In genomic region chr9:130696996-130697395, GRCh38 we compare ENCODE assay signal across 18 cellular contexts. TPM values are rescaled to one million over a fixed set of nuclear protein-coding genes. Genes with fewer than 3 reads are reported as not detected.
DNase-seq lines count a peak whose midpoint lies in the region; ATAC-seq, FAIRE-seq and TF ChIP-seq lines count a peak whose summit lies in the region.
"Had no signal": no experiment of that assay in that cellular context is flagged by ENCODE, and none has a peak within 500 bp of the region (broad histone marks: within the 10 kb centered on the region; RNA-seq: fewer than 3 reads in every experiment).

No MANE protein-coding gene starts in this region.

- H3K4me2 ChIP-seq in DND-41 (ENCODE audit: insufficient read depth, low read length): peak overlapping the region; percentile 38; the same call in 1 of the 2 replicates

- H3K27me3 ChIP-seq in DND-41 (ENCODE audit: insufficient read depth, low read length, poor library complexity) (no peaks in the 10 kb centered on the region), bronchial epithelial cell (ENCODE audit: control insufficient read depth, insufficient read depth, low read length) (no peaks in the 10 kb centered on the region), spleen (replicated peaks in 1 of 7) (no peaks in the 10 kb centered on the region), HAP-1 (ENCODE audit: low read depth) (no peaks in the 10 kb centered on the region)
- H3K27me3 ChIP-seq: BLaER1 treated with 17β-estradiol and CSF1 and Interleukin-3, amounts not matched to agents 10 nM and 100 nM had no signal

- H3K4me3 ChIP-seq in DND-41 (ENCODE audit: low read depth in 1 of 2, low read length in 2 of 2) (no peak overlapping the region), bronchial epithelial cell (ENCODE audit: low read depth, low read length) (no peak overlapping the region), spleen (no peak overlapping the region), HAP-1 (no peak overlapping the region)
- H3K4me3 ChIP-seq: BLaER1 treated with 17β-estradiol and CSF1 and Interleukin-3, amounts not matched to agents 10 nM and 100 nM had no signal

- no peak for FAIRE-seq in bronchial epithelial cell (lab: Jason Lieb, UNC)
- FAIRE-seq: A204.1, GM12892 had no signal

- H3K4me1 ChIP-seq in DND-41 (ENCODE audit: insufficient read depth, low read length): peaks cover 35% of the 10 kb centered on the region
- H3K4me1 ChIP-seq in spleen: peaks cover 13 to 69% (median 32%) of the 10 kb centered on the region in 6 donors
- H3K4me1 ChIP-seq in HAP-1: peaks cover 12% of the 10 kb centered on the region

- peaks cover 49% of the 10 kb centered on the region for H4K20me1 ChIP-seq in DND-41 (ENCODE audit: insufficient read depth, low read length)

- WGBS in spleen, 5 donors: 83 to 95% (median 90%) methylated on average over 8 of the region's 8 CpGs

- peaks cover 65% of the 10 kb centered on the region for H3K36me3 ChIP-seq in DND-41 (ENCODE audit: insufficient read depth, low read length)
- peaks cover 18% of the 10 kb centered on the region for H3K36me3 ChIP-seq in bronchial epithelial cell (ENCODE audit: control insufficient read depth, insufficient read depth, low read length)
- H3K36me3 ChIP-seq in spleen: peaks cover 0 to 68% (median 58%) of the 10 kb centered on the region in 6 donors
- H3K36me3 ChIP-seq in HAP-1 (replicated peaks): peaks cover 67% of the 10 kb centered on the region

- H3K27ac ChIP-seq in DND-41 (ENCODE audit: low read length): no peak overlapping the region
- no peak overlapping the region for H3K27ac ChIP-seq in spleen
- H3K27ac ChIP-seq: BLaER1 treated with 17β-estradiol and CSF1 and Interleukin-3, amounts not matched to agents 10 nM and 100 nM had no signal

- CTCF ChIA-PET in activated CD4-positive, alpha-beta memory T cell treated with anti-CD3 and anti-CD28 coated beads, Interleukin-2, amount 10 ng/mL, durations not matched to agents 7 days and 5 days (lab: Charles Lee): no interaction called here
- CTCF ChIA-PET in activated CD4-positive, alpha-beta memory T cell treated with anti-CD3 and anti-CD28 coated beads for 36 hours (lab: Charles Lee): interaction anchor here (1.2 to 2.8 kb wide), 3 partner anchors 9 to 15 kb away, joined by 5 to 14 read pairs (median 5); no protein-coding TSS in a partner anchor

- no peak for ATAC-seq in DND-41 (ENCODE audit: insufficient read depth, low read depth)

- no peak for DNase-seq in activated CD4-positive, alpha-beta memory T cell treated with anti-CD3 and anti-CD28 coated beads, Interleukin-2, amount 10 ng/mL, durations not matched to agents 7 days and 5 days
- no peak for DNase-seq in activated CD4-positive, alpha-beta memory T cell treated with anti-CD3 and anti-CD28 coated beads for 36 hours
- no peak for DNase-seq in DND-41
- peak; percentile 58 for DNase-seq in bronchial epithelial cell (ENCODE audit: low read depth)
- DNase-seq in spleen: peak; percentile 0
- no peak for DNase-seq in SHP77 (lab: John Stamatoyannopoulos, UW)
- DNase-seq in HAP-1 (ENCODE audit: low spot score in 2 of 2): no peak
- DNase-seq: DMS 273 treated with DMSO at 0.1 percent for 48 hours, GF-D8, GOT3, NCI-H187, NCI-H446 treated with DMSO at 0.1 percent for 48 hours, OCI-M1, RPMI8226 had no signal

- H3K4me3 Mint-ChIP-seq in activated CD4-positive, alpha-beta memory T cell treated with anti-CD3 and anti-CD28 coated beads, Interleukin-2, amount 10 ng/mL, durations not matched to agents 7 days and 5 days: no peak overlapping the region
- no peak overlapping the region for H3K4me3 Mint-ChIP-seq in activated CD4-positive, alpha-beta memory T cell treated with anti-CD3 and anti-CD28 coated beads for 36 hours

- TF ChIP-seq POLR2A in spleen (IDR thresholded peaks at IDR 0.05): no peak

- H3K9me3 ChIP-seq in DND-41 (ENCODE audit: insufficient read depth, low read length, severe bottlenecking) (no peaks in the 10 kb centered on the region), spleen (no peaks in the 10 kb centered on the region), HAP-1 (no peaks in the 10 kb centered on the region)

- H3K27ac Mint-ChIP-seq in activated CD4-positive, alpha-beta memory T cell treated with anti-CD3 and anti-CD28 coated beads, Interleukin-2, amount 10 ng/mL, durations not matched to agents 7 days and 5 days: peak overlapping the region; percentile 7
- H3K27ac Mint-ChIP-seq in activated CD4-positive, alpha-beta memory T cell treated with anti-CD3 and anti-CD28 coated beads for 36 hours: no peak overlapping the region

- in situ Hi-C loops in HAP-1 (cut with MboI; ENCODE audit: low sequenced_read_pairs): no loop called here

- H3K79me2 ChIP-seq in DND-41 (ENCODE audit: insufficient read depth, low read length): peaks cover 69% of the 10 kb centered on the region

- peaks cover 4% of the 10 kb centered on the region for H3K9me3 Mint-ChIP-seq in activated CD4-positive, alpha-beta memory T cell treated with anti-CD3 and anti-CD28 coated beads, Interleukin-2, amount 10 ng/mL, durations not matched to agents 7 days and 5 days
- H3K9me3 Mint-ChIP-seq in activated CD4-positive, alpha-beta memory T cell treated with anti-CD3 and anti-CD28 coated beads for 36 hours: no peaks in the 10 kb centered on the region

- POLR2A ChIA-PET in activated CD4-positive, alpha-beta memory T cell treated with anti-CD3 and anti-CD28 coated beads, Interleukin-2, amount 10 ng/mL, durations not matched to agents 7 days and 5 days (lab: Charles Lee): interaction anchor here (5.1 kb wide), 1 partner anchor 10 kb away, joined by 48 read pairs; no protein-coding TSS in a partner anchor
- POLR2A ChIA-PET in activated CD4-positive, alpha-beta memory T cell treated with anti-CD3 and anti-CD28 coated beads for 36 hours (lab: Charles Lee): interaction anchor here (0.9 to 1.5 kb wide), 2 partner anchors 13 to 15 kb away, joined by 3 read pairs; no protein-coding TSS in a partner anchor

- H3K9ac ChIP-seq in DND-41 (ENCODE audit: low read depth, low read length): no peak overlapping the region

- TF ChIP-seq CTCF in DND-41 (IDR thresholded peaks at IDR 0.05; ENCODE audit: borderline replicate concordance, extremely low read depth, low read length, poor library complexity, severe bottlenecking) (no peak), bronchial epithelial cell (IDR thresholded peaks at IDR 0.05; ENCODE audit: insufficient read depth, low read length, severe bottlenecking) (no peak), spleen (IDR thresholded peaks at IDR 0.05 in 8 of 11, conservative IDR thresholded peaks at IDR 0.05 in 3 of 11) (no peak)

- peaks cover 61% of the 10 kb centered on the region for H3K36me3 Mint-ChIP-seq in activated CD4-positive, alpha-beta memory T cell treated with anti-CD3 and anti-CD28 coated beads, Interleukin-2, amount 10 ng/mL, durations not matched to agents 7 days and 5 days (ENCODE audit: low read depth)
- peaks cover 51% of the 10 kb centered on the region for H3K36me3 Mint-ChIP-seq in activated CD4-positive, alpha-beta memory T cell treated with anti-CD3 and anti-CD28 coated beads for 36 hours

- no peak overlapping the region for H2AFZ ChIP-seq in DND-41 (ENCODE audit: low read depth, low read length)

- peaks cover 48% of the 10 kb centered on the region for H3K4me1 Mint-ChIP-seq in activated CD4-positive, alpha-beta memory T cell treated with anti-CD3 and anti-CD28 coated beads, Interleukin-2, amount 10 ng/mL, durations not matched to agents 7 days and 5 days
- H3K4me1 Mint-ChIP-seq in activated CD4-positive, alpha-beta memory T cell treated with anti-CD3 and anti-CD28 coated beads for 36 hours (ENCODE audit: low read depth): peaks cover 41% of the 10 kb centered on the region

- intact Hi-C loops in activated CD4-positive, alpha-beta memory T cell treated with anti-CD3 and anti-CD28 coated beads for 36 hours (cut with micrococcal nuclease): loop anchor here (10.0 kb wide), 1 partner anchor 1658 kb away; the partner anchor contains the start of gene SETX
- intact Hi-C loops in spleen (cut with DNase I; ENCODE audit: low total_unique reads): no loop called here

- no peaks in the 10 kb centered on the region for H3K27me3 Mint-ChIP-seq in activated CD4-positive, alpha-beta memory T cell treated with anti-CD3 and anti-CD28 coated beads, Interleukin-2, amount 10 ng/mL, durations not matched to agents 7 days and 5 days
- no peaks in the 10 kb centered on the region for H3K27me3 Mint-ChIP-seq in activated CD4-positive, alpha-beta memory T cell treated with anti-CD3 and anti-CD28 coated beads for 36 hours

RNA-seq across cellular contexts. Expression of gene EXOSC2, which starts 3.4 kb away (rescaled TPM):
- total RNA-seq in activated CD4-positive, alpha-beta memory T cell treated with anti-CD3 and anti-CD28 coated beads, Interleukin-2, amount 10 ng/mL, durations not matched to agents 7 days and 5 days: 10 to 100 TPM; 45.2 to 48.7 TPM
- total RNA-seq in activated CD4-positive, alpha-beta memory T cell treated with anti-CD3 and anti-CD28 coated beads for 36 hours: 10 to 100 TPM; 77.3 to 80.5 TPM
- total RNA-seq in bronchial epithelial cell (20.0 and 38.7 TPM in 2 replicates), spleen (10 to 100 TPM; 23.8 to 34.6 (median 26.1) TPM)
- polyA plus RNA-seq in spleen: 10 to 100 TPM; 16.9 to 22.8 (median 17.2) TPM

RNA-seq across cellular contexts. Expression of gene PRDM12, which starts 32.6 kb away (rescaled TPM):
- not detected for total RNA-seq in activated CD4-positive, alpha-beta memory T cell treated with anti-CD3 and anti-CD28 coated beads, Interleukin-2, amount 10 ng/mL, durations not matched to agents 7 days and 5 days
- under 1 TPM; 0.07 to 0.12 TPM for total RNA-seq in activated CD4-positive, alpha-beta memory T cell treated with anti-CD3 and anti-CD28 coated beads for 36 hours
- total RNA-seq in bronchial epithelial cell: not detected in 2 replicates
- not detected for total RNA-seq in spleen
- polyA plus RNA-seq in spleen: under 1 TPM in 2 of 3 donors, not detected in 1; 0.06 to 0.07 TPM
- total RNA-seq: Daoy had no signal

Comparison
In these comparisons a context has a peak if more than half of its experiments do, and no peak if none do; other contexts are left out.
1. DNase-seq: peak in bronchial epithelial cell (single experiment) and spleen (single experiment); none in activated CD4-positive, alpha-beta memory T cell treated with anti-CD3 and anti-CD28 coated beads, Interleukin-2, amount 10 ng/mL, durations not matched to agents 7 days and 5 days (single experiment), activated CD4-positive, alpha-beta memory T cell treated with anti-CD3 and anti-CD28 coated beads for 36 hours (single experiment), DND-41 (single experiment), SHP77 (0 of 2) and HAP-1 (0 of 2).